ENCODE assay signal across 1 cellular context in genomic region chr20:33125983-33126382, GRCh38.
TF ChIP-seq lines count a peak whose summit lies in the region.

No MANE protein-coding gene starts in this region.

TF ChIP-seq in HepG2, 621 proteins besides CTCF, POLR2A, EP300 and RAD21 (continued from another document):
- TF ChIP-seq, protein P1, sequence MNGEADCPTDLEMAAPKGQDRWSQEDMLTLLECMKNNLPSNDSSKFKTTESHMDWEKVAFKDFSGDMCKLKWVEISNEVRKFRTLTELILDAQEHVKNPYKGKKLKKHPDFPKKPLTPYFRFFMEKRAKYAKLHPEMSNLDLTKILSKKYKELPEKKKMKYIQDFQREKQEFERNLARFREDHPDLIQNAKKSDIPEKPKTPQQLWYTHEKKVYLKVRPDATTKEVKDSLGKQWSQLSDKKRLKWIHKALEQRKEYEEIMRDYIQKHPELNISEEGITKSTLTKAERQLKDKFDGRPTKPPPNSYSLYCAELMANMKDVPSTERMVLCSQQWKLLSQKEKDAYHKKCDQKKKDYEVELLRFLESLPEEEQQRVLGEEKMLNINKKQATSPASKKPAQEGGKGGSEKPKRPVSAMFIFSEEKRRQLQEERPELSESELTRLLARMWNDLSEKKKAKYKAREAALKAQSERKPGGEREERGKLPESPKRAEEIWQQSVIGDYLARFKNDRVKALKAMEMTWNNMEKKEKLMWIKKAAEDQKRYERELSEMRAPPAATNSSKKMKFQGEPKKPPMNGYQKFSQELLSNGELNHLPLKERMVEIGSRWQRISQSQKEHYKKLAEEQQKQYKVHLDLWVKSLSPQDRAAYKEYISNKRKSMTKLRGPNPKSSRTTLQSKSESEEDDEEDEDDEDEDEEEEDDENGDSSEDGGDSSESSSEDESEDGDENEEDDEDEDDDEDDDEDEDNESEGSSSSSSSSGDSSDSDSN (CRISPR knock-in tag; IDR thresholded peaks at IDR 0.05): no peak
- 0 out of 2 replicates have a peak, but pooled peaks have one; percentile 38 for TF ChIP-seq NCOA2 (CRISPR knock-in tag; IDR thresholded peaks at IDR 0.05)
